24 cellular contexts compared by ENCODE assay signal in the genomic region with DNA sequence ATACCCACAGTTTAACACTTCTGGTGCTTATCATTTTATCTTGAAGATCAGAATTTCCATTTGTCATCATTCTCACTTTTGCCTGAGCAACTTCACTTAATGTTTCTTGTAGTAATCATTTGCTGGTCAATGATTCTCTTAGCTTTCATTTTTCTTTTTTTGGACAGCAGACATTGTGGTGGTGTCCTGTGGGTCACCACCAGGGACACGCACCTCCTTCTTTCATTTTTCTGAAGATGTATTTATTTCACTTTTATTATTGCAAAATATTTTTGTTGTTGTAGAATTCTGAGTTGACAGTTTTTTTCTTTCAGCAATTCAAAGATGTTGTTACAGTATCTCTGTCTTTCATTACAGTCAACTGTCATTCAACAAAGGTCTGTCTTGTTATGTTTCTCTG.
A peak's percentile ranks its signal among the peaks of the same experiment; 100 is the strongest.
DNase-seq lines count a peak whose midpoint lies in the region; ATAC-seq, FAIRE-seq and TF ChIP-seq lines count a peak whose summit lies in the region.
"Had no signal": no experiment of that assay in that cellular context is flagged by ENCODE, and none has a peak within 500 bp of the region (broad histone marks: within the 10 kb centered on the region; RNA-seq: fewer than 3 reads in every experiment).

No MANE protein-coding gene starts in this region.

- H2AFZ ChIP-seq in GM12878 (ENCODE audit: control insufficient read depth, low read depth, low read length) (no peak overlapping the region), neural cell (ENCODE audit: low read depth, low read length) (no peak overlapping the region)
- H2AFZ ChIP-seq: GM23248 had no signal

- no peaks in the 10 kb centered on the region for H3F3A ChIP-seq in neural cell (ENCODE audit: insufficient read depth, low read length, poor library complexity, severe bottlenecking)

- TF ChIP-seq CTCF in GM12878 (IDR thresholded peaks at IDR 0.05 in 2 of 3, conservative IDR thresholded peaks at IDR 0.05 in 1 of 3; ENCODE audit: control insufficient read depth in 2 of 3, extremely low read depth in 1 of 3, insufficient read depth in 1 of 3, low read depth in 3 of 3, low read length in 3 of 3) (no peak), endodermal cell (conservative IDR thresholded peaks at IDR 0.05) (peak; percentile 56), neural cell (IDR thresholded peaks at IDR 0.05; ENCODE audit: poor library complexity, severe bottlenecking) (no peak)

- no peaks in the 10 kb centered on the region for H3K9me3 Mint-ChIP-seq in activated CD4-positive, alpha-beta T cell treated with anti-CD3 and anti-CD28 coated beads, Interleukin-2, amount 10 ng/mL, durations not matched to agents 24 days and 14 days
- H3K9me3 Mint-ChIP-seq in endodermal cell: no peaks in the 10 kb centered on the region
- no peaks in the 10 kb centered on the region for H3K9me3 Mint-ChIP-seq in activated CD4-positive, alpha-beta memory T cell treated with anti-CD3 and anti-CD28 coated beads, Interleukin-2, amount 10 ng/mL, durations not matched to agents 7 days and 5 days

- SMC1A ChIA-PET in GM12878 (lab: Charles Lee; ENCODE audit: uncharacterized antibody, unreplicated experiment): interaction anchor here (1.7 kb wide), 1 partner anchor 11 kb away, joined by 5 read pairs; no protein-coding TSS in a partner anchor

- in situ Hi-C loops in GM12878 (cut with MboI): no loop called here

- H3K9me3 ChIP-seq in GM12878 (replicated peaks; ENCODE audit: control insufficient read depth, insufficient read depth, low read length) (no peaks in the 10 kb centered on the region), endodermal cell (ENCODE audit: control insufficient read depth, low read length) (no peaks in the 10 kb centered on the region), neural cell (ENCODE audit: low read length) (no peaks in the 10 kb centered on the region)
- H3K9me3 ChIP-seq: Caco-2 had no signal

- H3K4me2 ChIP-seq in GM12878 (ENCODE audit: control insufficient read depth, insufficient read depth) (no peak overlapping the region), neural cell (ENCODE audit: low read length) (no peak overlapping the region)
- H3K4me2 ChIP-seq: BLaER1 had no signal

- H3K4me3 Mint-ChIP-seq in activated CD4-positive, alpha-beta T cell treated with anti-CD3 and anti-CD28 coated beads, Interleukin-2, amount 10 ng/mL, durations not matched to agents 24 days and 14 days: no peak overlapping the region
- H3K4me3 Mint-ChIP-seq in endodermal cell: no peak overlapping the region
- H3K4me3 Mint-ChIP-seq in activated CD4-positive, alpha-beta memory T cell treated with anti-CD3 and anti-CD28 coated beads, Interleukin-2, amount 10 ng/mL, durations not matched to agents 7 days and 5 days: no peak overlapping the region
- H3K4me3 Mint-ChIP-seq: B cell; CD4-positive, CD25-positive, alpha-beta regulatory T cell had no signal

- peak; percentile 38 for FAIRE-seq in GM12878 (lab: Jason Lieb, UNC)
- FAIRE-seq: GM12891, GM18507, H1 had no signal

- RAD21 ChIA-PET in GM12878 (lab: Charles Lee; ENCODE audit: unreplicated experiment): no interaction called here

- peak overlapping the region; percentile 43 for H3K27ac Mint-ChIP-seq in activated CD4-positive, alpha-beta T cell treated with anti-CD3 and anti-CD28 coated beads, Interleukin-2, amount 10 ng/mL, durations not matched to agents 24 days and 14 days
- no peak overlapping the region for H3K27ac Mint-ChIP-seq in endodermal cell
- H3K27ac Mint-ChIP-seq in activated CD4-positive, alpha-beta memory T cell treated with anti-CD3 and anti-CD28 coated beads, Interleukin-2, amount 10 ng/mL, durations not matched to agents 7 days and 5 days: no peak overlapping the region
- H3K27ac Mint-ChIP-seq: B cell; CD4-positive, CD25-positive, alpha-beta regulatory T cell; CD8-positive, alpha-beta T cell had no signal

- H3K9ac ChIP-seq in GM12878 (ENCODE audit: control insufficient read depth, insufficient read depth, low read length) (no peak overlapping the region), endodermal cell (ENCODE audit: extremely low read depth, low read length, poor library complexity, severe bottlenecking) (no peak overlapping the region), neural cell (ENCODE audit: low read length) (no peak overlapping the region)
- H3K9ac ChIP-seq: BLaER1, GM23248 had no signal

- TF ChIP-seq RAD21 in GM12878 (IDR thresholded peaks at IDR 0.05; ENCODE audit: insufficient read depth, low read depth, low read length) (no peak), neural cell (conservative IDR thresholded peaks at IDR 0.05) (no peak)

- CTCF ChIA-PET in GM12878 (lab: Yijun Ruan, JAX): no interaction called here
- CTCF ChIA-PET in activated CD4-positive, alpha-beta memory T cell treated with anti-CD3 and anti-CD28 coated beads, Interleukin-2, amount 10 ng/mL, durations not matched to agents 7 days and 5 days (lab: Charles Lee): no interaction called here

- no peak for TF ChIP-seq POLR2A in GM12878 (IDR thresholded peaks at IDR 0.05; ENCODE audit: low read depth, low read length)

- H4K20me1 ChIP-seq in GM12878 (ENCODE audit: control insufficient read depth, insufficient read depth) (no peaks in the 10 kb centered on the region), neural cell (ENCODE audit: insufficient read depth) (no peaks in the 10 kb centered on the region)
- H4K20me1 ChIP-seq: BLaER1 had no signal

- H3K4me1 Mint-ChIP-seq in activated CD4-positive, alpha-beta T cell treated with anti-CD3 and anti-CD28 coated beads, Interleukin-2, amount 10 ng/mL, durations not matched to agents 24 days and 14 days: peaks cover 22% of the 10 kb centered on the region
- H3K4me1 Mint-ChIP-seq in endodermal cell: peaks cover 14% of the 10 kb centered on the region
- peaks cover 19% of the 10 kb centered on the region for H3K4me1 Mint-ChIP-seq in activated CD4-positive, alpha-beta memory T cell treated with anti-CD3 and anti-CD28 coated beads, Interleukin-2, amount 10 ng/mL, durations not matched to agents 7 days and 5 days
- H3K4me1 Mint-ChIP-seq: B cell had no signal

- 21% methylated on average over 1 of the region's 1 CpG for WGBS in GM12878 (ENCODE audit: insufficient coverage, insufficient replicate concordance, low lambda C conversion rate, missing lambda C conversion rate)
- 100% methylated on average over 1 of the region's 1 CpG; no CpG with 5 or more reads in 1 of the 2 experiments for WGBS in endodermal cell (ENCODE audit: insufficient coverage in 1 of 2, insufficient read length in 1 of 2), 2 experiments

- H3K36me3 ChIP-seq in GM12878 (ENCODE audit: control insufficient read depth in 2 of 2, insufficient read depth in 2 of 2, low read length in 1 of 2) (no peaks in the 10 kb centered on the region), endodermal cell (ENCODE audit: control insufficient read depth, insufficient read depth, low read length) (no peaks in the 10 kb centered on the region), neural cell (ENCODE audit: insufficient read depth, low read length) (no peaks in the 10 kb centered on the region)
- H3K36me3 ChIP-seq: BLaER1 had no signal

- no peaks in the 10 kb centered on the region for H3K36me3 Mint-ChIP-seq in activated CD4-positive, alpha-beta T cell treated with anti-CD3 and anti-CD28 coated beads, Interleukin-2, amount 10 ng/mL, durations not matched to agents 24 days and 14 days (ENCODE audit: low read depth)
- H3K36me3 Mint-ChIP-seq in endodermal cell (ENCODE audit: low read depth): no peaks in the 10 kb centered on the region
- no peaks in the 10 kb centered on the region for H3K36me3 Mint-ChIP-seq in activated CD4-positive, alpha-beta memory T cell treated with anti-CD3 and anti-CD28 coated beads, Interleukin-2, amount 10 ng/mL, durations not matched to agents 7 days and 5 days (ENCODE audit: low read depth)
- H3K36me3 Mint-ChIP-seq: CD4-positive, CD25-positive, alpha-beta regulatory T cell; CD8-positive, alpha-beta T cell had no signal

- H3K27me3 ChIP-seq in GM12878 (replicated peaks in 1 of 2; ENCODE audit: control insufficient read depth in 2 of 2, insufficient read depth in 2 of 2, low read length in 1 of 2): peaks cover 0 to 2% of the 10 kb centered on the region in 2 experiments; a peak in 1 of 4 replicates
- H3K27me3 ChIP-seq in endodermal cell (ENCODE audit: control insufficient read depth, insufficient read depth, low read length, poor library complexity, severe bottlenecking): no peaks in the 10 kb centered on the region
- no peaks in the 10 kb centered on the region for H3K27me3 ChIP-seq in neural cell (ENCODE audit: insufficient read depth, low read depth, low read length)
- H3K27me3 ChIP-seq: BLaER1 had no signal

- no peak for TF ChIP-seq EP300 in GM12878 (IDR thresholded peaks at IDR 0.05; ENCODE audit: borderline replicate concordance in 1 of 2, control insufficient read depth in 1 of 2, low read depth in 2 of 2, low read length in 2 of 2)
- peak; percentile 23 for TF ChIP-seq EP300 in neural cell (conservative IDR thresholded peaks at IDR 0.05; ENCODE audit: poor library complexity, severe bottlenecking)

- H3K4me1 ChIP-seq in GM12878 (ENCODE audit: control insufficient read depth, insufficient read depth, low read length) (no peaks in the 10 kb centered on the region), endodermal cell (ENCODE audit: control insufficient read depth, insufficient read depth, low read length) (no peaks in the 10 kb centered on the region)
- H3K4me1 ChIP-seq: Caco-2 had no signal

- peaks cover 24% of the 10 kb centered on the region for H3K27me3 Mint-ChIP-seq in activated CD4-positive, alpha-beta T cell treated with anti-CD3 and anti-CD28 coated beads, Interleukin-2, amount 10 ng/mL, durations not matched to agents 24 days and 14 days
- no peaks in the 10 kb centered on the region for H3K27me3 Mint-ChIP-seq in endodermal cell (ENCODE audit: insufficient read depth)
- H3K27me3 Mint-ChIP-seq in activated CD4-positive, alpha-beta memory T cell treated with anti-CD3 and anti-CD28 coated beads, Interleukin-2, amount 10 ng/mL, durations not matched to agents 7 days and 5 days: peaks cover 26% of the 10 kb centered on the region

- ATAC-seq in GM12878: no peak
- ATAC-seq: CD8-positive, alpha-beta T cell had no signal

- no peaks in the 10 kb centered on the region for H3K9me2 ChIP-seq in neural cell (ENCODE audit: insufficient read depth, low read length)

- no peaks in the 10 kb centered on the region for H3K79me2 ChIP-seq in GM12878 (ENCODE audit: control insufficient read depth, insufficient read depth, low read length)
- no peaks in the 10 kb centered on the region for H3K79me2 ChIP-seq in neural cell (replicated peaks; ENCODE audit: insufficient read depth, low read length)

- intact Hi-C loops in activated CD4-positive, alpha-beta T cell treated with anti-CD3 and anti-CD28 coated beads, Interleukin-2, amount 10 ng/mL, durations not matched to agents 24 days and 14 days (cut with micrococcal nuclease): no loop called here
- intact Hi-C loops in GM12878 (cut with micrococcal nuclease; ENCODE audit: unreplicated experiment): no loop called here

- POLR2A ChIA-PET in GM12878 (lab: Charles Lee): no interaction called here
- POLR2A ChIA-PET in activated CD4-positive, alpha-beta memory T cell treated with anti-CD3 and anti-CD28 coated beads, Interleukin-2, amount 10 ng/mL, durations not matched to agents 7 days and 5 days (lab: Charles Lee): no interaction called here

- no peak for DNase-seq in activated CD4-positive, alpha-beta T cell treated with anti-CD3 and anti-CD28 coated beads, Interleukin-2, amount 10 ng/mL, durations not matched to agents 24 days and 14 days
- no peak for DNase-seq in activated CD4-positive, alpha-beta T cell treated with anti-CD3 and anti-CD28 coated beads for 4 hours
- no peak for DNase-seq in GM12878 (ENCODE audit: low read depth, low spot score)
- no peak for DNase-seq in endodermal cell
- no peak for DNase-seq in activated CD4-positive, alpha-beta memory T cell treated with anti-CD3 and anti-CD28 coated beads, Interleukin-2, amount 10 ng/mL, durations not matched to agents 7 days and 5 days
- no peak for DNase-seq in NCI-H2107 (lab: John Stamatoyannopoulos, UW)
- DNase-seq in Kasumi-1 (lab: John Stamatoyannopoulos, UW): no peak
- DNase-seq: Caco-2; CD4-positive, CD25-positive, alpha-beta regulatory T cell; CD8-positive, alpha-beta T cell; DMS153; DMS79; EL; GDM1; GM23248; H7 had no signal

- H3K4me3 ChIP-seq in GM12878: no peak overlapping the region
- H3K4me3 ChIP-seq in endodermal cell (ENCODE audit: low read length): no peak overlapping the region
- no peak overlapping the region for H3K4me3 ChIP-seq in neural cell (ENCODE audit: low read length)
- H3K4me3 ChIP-seq: BLaER1, GM23248 had no signal

- BruUV-seq in GM12878 (replicated peaks; lab: Mats Ljungman, UMichigan): no TSS peak

- no peak overlapping the region for H3K27ac ChIP-seq in GM12878 (ENCODE audit: control insufficient read depth, insufficient read depth)
- H3K27ac ChIP-seq in endodermal cell (ENCODE audit: low read depth, low read length): no peak overlapping the region
- H3K27ac ChIP-seq in neural cell (ENCODE audit: low read length): no peak overlapping the region
- H3K27ac ChIP-seq: 22Rv1, BLaER1, C4-2B, GM23248 had no signal
